12 cellular contexts compared by ENCODE assay signal in genomic region chr3:194271459-194272035, GRCh38.
A peak's percentile ranks its signal among the peaks of the same experiment; 100 is the strongest.
DNase-seq lines count a peak whose midpoint lies in the region; ATAC-seq and TF ChIP-seq lines count a peak whose summit lies in the region.
"Had no signal": no experiment of that assay in that cellular context is flagged by ENCODE, and none has a peak within 500 bp of the region (broad histone marks: within the 10 kb centered on the region; RNA-seq: fewer than 3 reads in every experiment).

No MANE protein-coding gene starts in this region.

- in situ Hi-C loops in brain microvascular endothelial cell (cut with HindIII; ENCODE audit: low pct_ligation_motif_present, low sequenced_read_pairs): no loop called here

- H3K27ac ChIP-seq in thoracic aorta (peak overlapping the region; percentile 91 to 93), brain microvascular endothelial cell (no peak overlapping the region)
- H3K27ac ChIP-seq: SJSA1 had no signal

- H3K4me3 Mint-ChIP-seq in natural killer cell: peak overlapping the region; percentile 9
- no peak overlapping the region for H3K4me3 Mint-ChIP-seq in stimulated activated naive B cell treated with anti-CD40 and anti-IgM and Interleukin-4, amounts not matched to agents 10 μg/mL and 1 μg/mL and 100 μg/mL, for 72 hours

- peaks cover 0 to 4% of the 10 kb centered on the region in 2 donors for H3K27me3 Mint-ChIP-seq in natural killer cell (ENCODE audit: low read depth in 2 of 2)
- H3K27me3 Mint-ChIP-seq in stimulated activated naive B cell treated with anti-CD40 and anti-IgM and Interleukin-4, amounts not matched to agents 10 μg/mL and 1 μg/mL and 100 μg/mL, for 72 hours: peaks cover 58 to 80% of the 10 kb centered on the region in 2 donors

- no peaks in the 10 kb centered on the region for H3K9me3 ChIP-seq in thoracic aorta
- H3K9me3 ChIP-seq: SJSA1 had no signal

- H3K36me3 Mint-ChIP-seq in natural killer cell: no peaks in the 10 kb centered on the region
- H3K36me3 Mint-ChIP-seq in stimulated activated naive B cell treated with anti-CD40 and anti-IgM and Interleukin-4, amounts not matched to agents 10 μg/mL and 1 μg/mL and 100 μg/mL, for 72 hours: no peaks in the 10 kb centered on the region

- H3K4me3 ChIP-seq in thoracic aorta: no peak overlapping the region
- H3K4me3 ChIP-seq in brain microvascular endothelial cell (ENCODE audit: low read depth, low read length): no peak overlapping the region
- H3K4me3 ChIP-seq: SJSA1 had no signal

- peaks cover 22 to 74% of the 10 kb centered on the region in 2 donors for H3K4me1 ChIP-seq in thoracic aorta (ENCODE audit: control insufficient read depth in 1 of 2, low read depth in 2 of 2)
- H3K4me1 ChIP-seq: SJSA1 had no signal

- peaks cover 29 to 32% of the 10 kb centered on the region in 2 donors for H3K4me1 Mint-ChIP-seq in natural killer cell
- peaks cover 10 to 15% of the 10 kb centered on the region in 2 donors for H3K4me1 Mint-ChIP-seq in stimulated activated naive B cell treated with anti-CD40 and anti-IgM and Interleukin-4, amounts not matched to agents 10 μg/mL and 1 μg/mL and 100 μg/mL, for 72 hours

- ATAC-seq in natural killer cell (no peak), thoracic aorta (ENCODE audit: insufficient number of reproducible peaks, low FRiP score, low read depth) (no peak)
- ATAC-seq in stimulated activated naive B cell treated with anti-CD40 and anti-IgM and Interleukin-4, amounts not matched to agents 10 μg/mL and 1 μg/mL and 100 μg/mL, for 72 hours (replicated peaks): no peak
- ATAC-seq: activated CD4-positive, CD25-positive, alpha-beta regulatory T cell treated with anti-CD3 and anti-CD28 coated beads, Interleukin-2, amount 50 U/mL, for 24 hours had no signal

- H3K36me3 ChIP-seq in thoracic aorta (no peaks in the 10 kb centered on the region), brain microvascular endothelial cell (replicated peaks) (no peaks in the 10 kb centered on the region)
- H3K36me3 ChIP-seq: SJSA1 had no signal

- no peaks in the 10 kb centered on the region for H3K9me3 Mint-ChIP-seq in natural killer cell
- no peaks in the 10 kb centered on the region for H3K9me3 Mint-ChIP-seq in stimulated activated naive B cell treated with anti-CD40 and anti-IgM and Interleukin-4, amounts not matched to agents 10 μg/mL and 1 μg/mL and 100 μg/mL, for 72 hours

- peak; percentile 80 for DNase-seq in RPMI7951 (ENCODE audit: low read depth)
- peak; percentile 60 for DNase-seq in dermis blood vessel endothelial cell
- DNase-seq in natural killer cell: no peak
- DNase-seq in thoracic aorta (ENCODE audit: low spot score): no peak
- DNase-seq in HPDE6-E6E7 (ENCODE audit: extremely low spot score): no peak
- DNase-seq in brain microvascular endothelial cell: no peak
- DNase-seq in stimulated activated naive B cell treated with anti-CD40 and anti-IgM and Interleukin-4, amounts not matched to agents 10 μg/mL and 1 μg/mL and 100 μg/mL, for 72 hours: no peak
- DNase-seq: DMS 273 treated with DMSO at 0.1 percent for 48 hours; effector memory CD4-positive, alpha-beta T cell; MM.1S had no signal

- H3K27me3 ChIP-seq in thoracic aorta (replicated peaks; ENCODE audit: insufficient read depth) (no peaks in the 10 kb centered on the region), brain microvascular endothelial cell (replicated peaks) (no peaks in the 10 kb centered on the region)
- H3K27me3 ChIP-seq: SJSA1 had no signal

- intact Hi-C loops in natural killer cell (cut with micrococcal nuclease): no loop called here

- TF ChIP-seq CTCF in natural killer cell (IDR thresholded peaks at IDR 0.05) (no peak), thoracic aorta (IDR thresholded peaks at IDR 0.05) (no peak), brain microvascular endothelial cell (IDR thresholded peaks at IDR 0.05; ENCODE audit: low read depth, low read length, missing control alignments) (no peak)

- H3K27ac Mint-ChIP-seq in natural killer cell: no peak overlapping the region
- H3K27ac Mint-ChIP-seq in stimulated activated naive B cell treated with anti-CD40 and anti-IgM and Interleukin-4, amounts not matched to agents 10 μg/mL and 1 μg/mL and 100 μg/mL, for 72 hours: no peak overlapping the region

Comparison
In these comparisons a context has a peak if more than half of its experiments do, and no peak if none do; other contexts are left out.
1. DNase-seq: peak in RPMI7951 (single experiment) and dermis blood vessel endothelial cell (single experiment); none in natural killer cell (single experiment), thoracic aorta (single experiment), HPDE6-E6E7 (single experiment), brain microvascular endothelial cell (single experiment) and stimulated activated naive B cell treated with anti-CD40 and anti-IgM and Interleukin-4, amounts not matched to agents 10 μg/mL and 1 μg/mL and 100 μg/mL, for 72 hours (single experiment).